1 cellular context compared by ENCODE assay signal in the genomic region with DNA sequence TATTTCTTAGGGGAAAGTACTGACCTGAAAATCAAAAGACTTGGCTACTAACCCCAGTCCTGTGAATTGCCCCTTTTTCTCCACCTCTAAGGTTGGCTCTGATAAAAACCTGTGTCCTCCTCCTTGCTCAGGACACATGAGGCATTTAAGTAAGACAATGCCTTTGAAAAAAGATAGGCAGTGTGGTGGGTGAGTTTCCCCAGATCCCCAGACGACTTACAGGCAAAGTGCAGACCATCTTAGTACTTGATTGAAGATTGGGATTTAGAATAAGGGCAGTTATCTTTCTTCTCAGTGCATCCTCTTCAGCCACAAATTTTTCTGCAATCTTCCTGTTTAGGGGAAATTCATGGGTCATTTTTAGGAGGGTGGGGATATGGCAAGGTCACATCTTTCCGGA.
TF ChIP-seq lines count a peak whose summit lies in the region.

No MANE protein-coding gene starts in this region.

TF ChIP-seq in H1, 55 proteins besides CTCF, POLR2A, EP300 and RAD21:
- TF ChIP-seq SIN3A (conservative IDR thresholded peaks at IDR 0.05 in 1 of 2, IDR thresholded peaks at IDR 0.05 in 1 of 2; ENCODE audit: low read depth in 1 of 2, low read length in 2 of 2) (no peak), SUZ12 (IDR thresholded peaks at IDR 0.05; ENCODE audit: low read length) (no peak), CTBP2 (IDR thresholded peaks at IDR 0.05; ENCODE audit: borderline replicate concordance, insufficient read depth, insufficient read length, low read length) (no peak), EZH2 (IDR thresholded peaks at IDR 0.05; ENCODE audit: low read depth, low read length, severe bottlenecking) (no peak), KDM4A (IDR thresholded peaks at IDR 0.05; ENCODE audit: low read depth, low read length, severe bottlenecking) (no peak), SRF (IDR thresholded peaks at IDR 0.05; ENCODE audit: low read depth, low read length) (no peak), CHD1 (IDR thresholded peaks at IDR 0.05; ENCODE audit: low read depth, low read length) (no peak), BCL11A (IDR thresholded peaks at IDR 0.05; ENCODE audit: low read depth in 2 of 2, low read length in 2 of 2) (no peak), CBX8 (IDR thresholded peaks at IDR 0.05; ENCODE audit: borderline replicate concordance, low read depth, low read length) (no peak)
